Comparison of ENCODE assay signal across 23 cellular contexts in genomic region chr21:42755766-42756579, GRCh38.
"Had no signal": no experiment of that assay in that cellular context is flagged by ENCODE, and none has a peak within 500 bp of the region (broad histone marks: within the 10 kb centered on the region; RNA-seq: fewer than 3 reads in every experiment).

No MANE protein-coding gene starts in this region.

- ATAC-seq: activated CD8-positive, alpha-beta T cell treated with anti-CD3 and anti-CD28 coated beads for 36 hours; activated T-cell treated with anti-CD3 and anti-CD28 coated beads, Interleukin-2, amount 50 U/mL, for 72 hours; PC-3; T-helper 17 cell had no signal

- H3K9me3 ChIP-seq: adrenal gland had no signal

- H3K27me3 Mint-ChIP-seq: activated CD8-positive, alpha-beta T cell treated with anti-CD3 and anti-CD28 coated beads for 36 hours; activated naive CD8-positive, alpha-beta T cell treated with anti-CD3 and anti-CD28 coated beads, Interleukin-2, amount 10 ng/mL, durations not matched to agents 7 days and 5 days; T-helper 17 cell had no signal

- H3K27ac ChIP-seq: adrenal gland, KMS-11 had no signal

- H3K4me1 Mint-ChIP-seq: activated naive CD4-positive, alpha-beta T cell treated with anti-CD3 and anti-CD28 coated beads, Interleukin-2, amount 10 ng/mL, durations not matched to agents 7 days and 5 days; activated naive CD8-positive, alpha-beta T cell treated with anti-CD3 and anti-CD28 coated beads, Interleukin-2, amount 10 ng/mL, durations not matched to agents 7 days and 5 days had no signal

- DNase-seq: activated CD4-positive, alpha-beta T cell treated with anti-CD3 and anti-CD28 coated beads, Interleukin-2, amount 50 U/mL, for 1 hour; activated CD4-positive, CD25-positive, alpha-beta regulatory T cell; activated CD8-positive, alpha-beta memory T cell treated with anti-CD3 and anti-CD28 coated beads, Interleukin-2, amount 50 U/mL, for 4 hours; activated CD8-positive, alpha-beta T cell treated with anti-CD3 and anti-CD28 coated beads for 36 hours; activated gamma-delta T cell treated with Interleukin-2 at 50 U/mL for 16 hours; activated naive CD4-positive, alpha-beta T cell treated with anti-CD3 and anti-CD28 coated beads, Interleukin-2, amount 10 ng/mL, durations not matched to agents 7 days and 5 days; activated naive CD8-positive, alpha-beta T cell treated with anti-CD3 and anti-CD28 coated beads, Interleukin-2, amount 10 ng/mL, durations not matched to agents 7 days and 5 days; activated T-cell treated with anti-CD3 and anti-CD28 coated beads, Interleukin-2, amount 50 U/mL, for 72 hours; adrenal gland; anterior cingulate cortex; cerebellar nuclear complex; NCI-H1105; NCI-H1436; NCI-H187; NCI-H2081; NCI-H510A treated with DMSO at 0.1 percent for 48 hours; NCI-H69; PC-3; SIG-M5; T-helper 17 cell; T1000 had no signal

- H3K4me3 Mint-ChIP-seq: activated CD8-positive, alpha-beta T cell treated with anti-CD3 and anti-CD28 coated beads for 36 hours; activated naive CD4-positive, alpha-beta T cell treated with anti-CD3 and anti-CD28 coated beads, Interleukin-2, amount 10 ng/mL, durations not matched to agents 7 days and 5 days; activated naive CD8-positive, alpha-beta T cell treated with anti-CD3 and anti-CD28 coated beads, Interleukin-2, amount 10 ng/mL, durations not matched to agents 7 days and 5 days; activated T-cell treated with anti-CD3 and anti-CD28 coated beads, Interleukin-2, amount 50 U/mL, for 72 hours; T-helper 17 cell had no signal

- H3K36me3 Mint-ChIP-seq: activated naive CD4-positive, alpha-beta T cell treated with anti-CD3 and anti-CD28 coated beads, Interleukin-2, amount 10 ng/mL, durations not matched to agents 7 days and 5 days; activated naive CD8-positive, alpha-beta T cell treated with anti-CD3 and anti-CD28 coated beads, Interleukin-2, amount 10 ng/mL, durations not matched to agents 7 days and 5 days had no signal

- H3K4me3 ChIP-seq: adrenal gland had no signal

- H3K27ac Mint-ChIP-seq: activated CD8-positive, alpha-beta T cell treated with anti-CD3 and anti-CD28 coated beads for 36 hours; activated naive CD4-positive, alpha-beta T cell treated with anti-CD3 and anti-CD28 coated beads, Interleukin-2, amount 10 ng/mL, durations not matched to agents 7 days and 5 days; activated naive CD8-positive, alpha-beta T cell treated with anti-CD3 and anti-CD28 coated beads, Interleukin-2, amount 10 ng/mL, durations not matched to agents 7 days and 5 days; activated T-cell treated with anti-CD3 and anti-CD28 coated beads, Interleukin-2, amount 50 U/mL, for 72 hours; activated T-helper 2 cell treated with anti-CD3 and anti-CD28 coated beads, Interferon-gamma antibody, Interleukin-2, Interleukin-4, amounts not matched to agents 10 μg/mL and 5 μg/mL and 100 μg/mL, durations not matched to agents 14 hours and 24 hours and 36 hours had no signal

- H3K27me3 ChIP-seq: adrenal gland had no signal

- H3K36me3 ChIP-seq: adrenal gland had no signal

- H3K9me3 Mint-ChIP-seq: activated CD8-positive, alpha-beta T cell treated with anti-CD3 and anti-CD28 coated beads for 36 hours; activated naive CD4-positive, alpha-beta T cell treated with anti-CD3 and anti-CD28 coated beads, Interleukin-2, amount 10 ng/mL, durations not matched to agents 7 days and 5 days; activated naive CD8-positive, alpha-beta T cell treated with anti-CD3 and anti-CD28 coated beads, Interleukin-2, amount 10 ng/mL, durations not matched to agents 7 days and 5 days; activated T-cell treated with anti-CD3 and anti-CD28 coated beads, Interleukin-2, amount 50 U/mL, for 72 hours; activated T-helper 2 cell treated with anti-CD3 and anti-CD28 coated beads, Interferon-gamma antibody, Interleukin-2, Interleukin-4, amounts not matched to agents 10 μg/mL and 5 μg/mL and 100 μg/mL, durations not matched to agents 14 hours and 24 hours and 36 hours had no signal

- H3K4me1 ChIP-seq: adrenal gland had no signal
